ENCODE assay signal across 8 cellular contexts in genomic region chr4:51895158-51895557, GRCh38. TPM values are rescaled to one million over a fixed set of nuclear protein-coding genes. Genes with fewer than 3 reads are reported as not detected.
DNase-seq lines count a peak whose midpoint lies in the region; ATAC-seq and TF ChIP-seq lines count a peak whose summit lies in the region.

No MANE protein-coding gene starts in this region.

- H3K4me2 ChIP-seq in Karpas-422 (ENCODE audit: low read depth, low read length, poor library complexity, severe bottlenecking) (peak overlapping the region; percentile 55), smooth muscle cell (no peak overlapping the region), PC-9 (no peak overlapping the region)

- H3K4me1 ChIP-seq in Karpas-422 (ENCODE audit: low read length) (peaks cover 59% of the 10 kb centered on the region), smooth muscle cell (ENCODE audit: low read depth) (peaks cover 5% of the 10 kb centered on the region), PC-9 (replicated peaks; ENCODE audit: insufficient read depth) (no peaks in the 10 kb centered on the region)

- H3K27me3 ChIP-seq in Karpas-422 (ENCODE audit: low read length) (no peaks in the 10 kb centered on the region), smooth muscle cell (ENCODE audit: low read depth) (no peaks in the 10 kb centered on the region), PC-9 (ENCODE audit: insufficient read depth, low read depth) (no peaks in the 10 kb centered on the region)

- DNase-seq in activated T-cell treated with anti-CD3 and anti-CD28 coated beads, Interleukin-2, amount 50 U/mL, for 72 hours, result no peak
- DNase-seq in activated T-cell treated with anti-CD3 and anti-CD28 coated beads, Interleukin-2, amount 50 U/mL, for 48 hours, result no peak
- no peak for DNase-seq in Karpas-422
- no peak for DNase-seq in progenitor cell of endocrine pancreas (ENCODE audit: low spot score, unreplicated experiment)
- no peak for DNase-seq in smooth muscle cell (lab: John Stamatoyannopoulos, UW; ENCODE audit: unreplicated experiment)
- DNase-seq in PC-9, result no peak

- ATAC-seq in activated T-cell treated with anti-CD3 and anti-CD28 coated beads, Interleukin-2, amount 50 U/mL, for 72 hours (replicated peaks in 1 of 2), result peak in 1 of 2 donors; percentile 41
- ATAC-seq in HG02610 (IDR thresholded peaks at IDR 0.05; ENCODE audit: unreplicated experiment) (peak; percentile 63), esophagus mucosa (no peak)

- H3K27me3 Mint-ChIP-seq in activated T-cell treated with anti-CD3 and anti-CD28 coated beads, Interleukin-2, amount 50 U/mL, for 72 hours (ENCODE audit: low read depth), result no peaks in the 10 kb centered on the region
- no peaks in the 10 kb centered on the region for H3K27me3 Mint-ChIP-seq in progenitor cell of endocrine pancreas

- WGBS in smooth muscle cell (ENCODE audit: low lambda C conversion rate), result 78% methylated on average over 3 of the region's 3 CpGs

- H3K4me3 Mint-ChIP-seq in activated T-cell treated with anti-CD3 and anti-CD28 coated beads, Interleukin-2, amount 50 U/mL, for 72 hours, result no peak overlapping the region
- no peak overlapping the region for H3K4me3 Mint-ChIP-seq in progenitor cell of endocrine pancreas (ENCODE audit: low read depth)

- H4K20me1 ChIP-seq in Karpas-422 (ENCODE audit: insufficient read depth, low read depth, low read length) (no peaks in the 10 kb centered on the region), smooth muscle cell (ENCODE audit: low read depth) (no peaks in the 10 kb centered on the region), PC-9 (ENCODE audit: insufficient read depth) (no peaks in the 10 kb centered on the region)

- H3K27ac ChIP-seq in Karpas-422 (ENCODE audit: low read length) (peak overlapping the region; percentile 74), smooth muscle cell (ENCODE audit: low read depth) (no peak overlapping the region), PC-9 (no peak overlapping the region)

- POLR2A ChIA-PET in PC-9 (lab: Charles Lee; ENCODE audit: unreplicated experiment), result no interaction called here

- H3K9ac ChIP-seq in Karpas-422 (ENCODE audit: low read length), result no peak overlapping the region
- no peak overlapping the region for H3K9ac ChIP-seq in smooth muscle cell (ENCODE audit: low read depth)

- H3K36me3 ChIP-seq in Karpas-422 (ENCODE audit: insufficient read depth, low read length) (peaks cover 40% of the 10 kb centered on the region; the same call in 1 of the 2 replicates), smooth muscle cell (ENCODE audit: low read depth) (peaks cover under 1% of the 10 kb centered on the region), PC-9 (ENCODE audit: low read depth) (no peaks in the 10 kb centered on the region)

- TF ChIP-seq CTCF in progenitor cell of endocrine pancreas (IDR thresholded peaks at IDR 0.05; ENCODE audit: unreplicated experiment) (no peak), smooth muscle cell (IDR thresholded peaks at IDR 0.05; ENCODE audit: borderline replicate concordance, insufficient read depth, poor library complexity, severe bottlenecking) (no peak), PC-9 (conservative IDR thresholded peaks at IDR 0.05) (no peak)

- H2AFZ ChIP-seq in Karpas-422 (ENCODE audit: low read length), result no peak overlapping the region
- H2AFZ ChIP-seq in smooth muscle cell (ENCODE audit: low read depth), result no peak overlapping the region
- no peak overlapping the region for H2AFZ ChIP-seq in PC-9

- H3F3A ChIP-seq in smooth muscle cell (ENCODE audit: low read depth) (peaks cover 5% of the 10 kb centered on the region), PC-9 (ENCODE audit: insufficient read depth, low read depth) (no peaks in the 10 kb centered on the region)

- H3K9me3 ChIP-seq in Karpas-422 (ENCODE audit: low read length) (no peaks in the 10 kb centered on the region), smooth muscle cell (replicated peaks; ENCODE audit: low read depth) (no peaks in the 10 kb centered on the region), PC-9 (ENCODE audit: insufficient read depth, low read depth) (no peaks in the 10 kb centered on the region)

- no peaks in the 10 kb centered on the region for H3K9me2 ChIP-seq in Karpas-422 (replicated peaks; ENCODE audit: insufficient read depth, low read length)
- no peaks in the 10 kb centered on the region for H3K9me2 ChIP-seq in PC-9 (ENCODE audit: insufficient read depth)

- peaks cover 21% of the 10 kb centered on the region for H3K4me1 Mint-ChIP-seq in activated T-cell treated with anti-CD3 and anti-CD28 coated beads, Interleukin-2, amount 50 U/mL, for 72 hours (ENCODE audit: low read depth)
- H3K4me1 Mint-ChIP-seq in progenitor cell of endocrine pancreas (ENCODE audit: low read depth), result peaks cover 7% of the 10 kb centered on the region

- no peaks in the 10 kb centered on the region for H3K9me3 Mint-ChIP-seq in activated T-cell treated with anti-CD3 and anti-CD28 coated beads, Interleukin-2, amount 50 U/mL, for 72 hours
- H3K9me3 Mint-ChIP-seq in progenitor cell of endocrine pancreas (ENCODE audit: low read depth), result no peaks in the 10 kb centered on the region

- no TSS peak for BruUV-seq in PC-9 (replicated peaks; lab: Mats Ljungman, UMichigan)

- peaks cover 4 to 19% of the 10 kb centered on the region in 2 donors for H3K36me3 Mint-ChIP-seq in activated T-cell treated with anti-CD3 and anti-CD28 coated beads, Interleukin-2, amount 50 U/mL, for 72 hours (ENCODE audit: insufficient read depth in 2 of 2)
- peaks cover 16% of the 10 kb centered on the region for H3K36me3 Mint-ChIP-seq in progenitor cell of endocrine pancreas (ENCODE audit: insufficient read depth)

- no peak overlapping the region for H3K4me3 ChIP-seq in Karpas-422 (ENCODE audit: low read length)
- H3K4me3 ChIP-seq in smooth muscle cell, result no peak overlapping the region
- no peak overlapping the region for H3K4me3 ChIP-seq in PC-9

- intact Hi-C loops in PC-9 (cut with micrococcal nuclease; ENCODE audit: unreplicated experiment), result loop anchor here (5.0 kb wide), 1 partner anchor 47 kb away; no protein-coding TSS in a partner anchor

- CTCF ChIA-PET in PC-9 (lab: Charles Lee), result interaction anchor here (0.7 kb wide), 1 partner anchor 121 kb away, joined by 14 read pairs; no protein-coding TSS in a partner anchor

- peaks cover 32% of the 10 kb centered on the region for H3K79me2 ChIP-seq in Karpas-422 (ENCODE audit: low read length)
- no peaks in the 10 kb centered on the region for H3K79me2 ChIP-seq in smooth muscle cell (ENCODE audit: low read depth)
- no peaks in the 10 kb centered on the region for H3K79me2 ChIP-seq in PC-9 (ENCODE audit: low read depth)

- peak overlapping the region; percentile 84 for H3K27ac Mint-ChIP-seq in activated T-cell treated with anti-CD3 and anti-CD28 coated beads, Interleukin-2, amount 50 U/mL, for 72 hours
- peak overlapping the region; percentile 87 for H3K27ac Mint-ChIP-seq in progenitor cell of endocrine pancreas

RNA-seq across cellular contexts. Expression of gene DCUN1D4, which starts 52.2 kb away (rescaled TPM):
- total RNA-seq in activated T-cell treated with anti-CD3 and anti-CD28 coated beads, Interleukin-2, amount 50 U/mL, for 72 hours, result 10 to 100 TPM; 45.6 to 46.7 TPM
- 23.8 and 78.6 TPM in 2 replicates for total RNA-seq in Karpas-422 (2014; rRNA removed; shearing (Covaris generic); ENCODE audit: low replicate concordance)
- total RNA-seq in progenitor cell of endocrine pancreas, result 69.8 and 82.8 TPM in 2 replicates
- 19.2 TPM for total RNA-seq in esophagus mucosa
- total RNA-seq in smooth muscle cell, result 22.9 and 31.5 TPM in 2 replicates
- 14.1 and 19.8 TPM in 2 replicates for polyA plus RNA-seq in smooth muscle cell
- total RNA-seq in PC-9 (2021), result 24.9 and 25.3 TPM in 2 replicates
